In genomic region chr1:6437017-6437700, GRCh38 we compare ENCODE assay signal across 2 cellular contexts.
DNase-seq lines count a peak whose midpoint lies in the region; TF ChIP-seq lines count a peak whose summit lies in the region.
"Not testable (repeated sequence)": the region's sequence is repeated elsewhere in the genome, so short reads cannot be mapped to it uniquely, and the experiment has no call there.

No MANE protein-coding gene starts in this region.

- not testable (repeated sequence) for DNase-seq in LNCaP clone FGC (ENCODE audit: low read depth)
- DNase-seq in hypothalamus (lab: John Stamatoyannopoulos, UW): peak in 41 of 51 donors; percentile 6 to 81 (median 51)

- TF ChIP-seq CTCF in LNCaP clone FGC (IDR thresholded peaks at IDR 0.05; ENCODE audit: control insufficient read depth, extremely low read depth, insufficient read depth): peak; percentile 50

- H3K4me3 ChIP-seq in LNCaP clone FGC (ENCODE audit: low read depth, low read length): not testable (repeated sequence)
